Comparison of ENCODE assay signal across 14 cellular contexts in the genomic region with DNA sequence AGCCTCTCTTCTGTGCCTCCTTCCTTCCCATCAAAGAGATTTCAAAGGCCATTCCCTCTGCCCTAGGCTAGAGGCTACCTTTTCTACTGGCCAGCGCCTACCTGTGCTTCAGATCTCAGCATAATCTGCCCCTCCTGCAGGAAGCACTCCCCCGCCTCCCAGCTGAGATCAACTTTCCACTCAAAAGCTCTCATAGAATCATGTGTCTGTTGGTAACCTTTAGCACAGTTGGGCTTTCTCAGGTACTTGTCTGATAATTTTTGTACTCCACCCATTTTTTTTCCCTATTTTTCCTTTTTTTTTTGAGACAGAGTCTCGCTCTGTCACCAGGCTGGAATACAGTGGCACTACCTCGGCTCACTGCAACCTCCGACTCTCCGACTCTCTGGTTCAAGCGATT.
"Had no signal": no experiment of that assay in that cellular context is flagged by ENCODE, and none has a peak within 500 bp of the region (broad histone marks: within the 10 kb centered on the region; RNA-seq: fewer than 3 reads in every experiment).

No MANE protein-coding gene starts in this region.

- H3K27ac ChIP-seq: colonic mucosa, heart left ventricle, neutrophil, tibial nerve had no signal

- ATAC-seq: activated CD8-positive, alpha-beta T cell treated with anti-CD3 and anti-CD28 coated beads for 36 hours; activated T-cell treated with anti-CD3 and anti-CD28 coated beads, Interleukin-2, amount 50 U/mL, for 4 hours; left lobe of liver; naive thymus-derived CD8-positive, alpha-beta T cell had no signal

- H3K36me3 ChIP-seq: colonic mucosa, heart left ventricle, neutrophil, tibial nerve had no signal

- H3K9me3 ChIP-seq: colonic mucosa, heart left ventricle, neutrophil, tibial nerve had no signal

- H3K27me3 ChIP-seq: colonic mucosa, neutrophil, tibial nerve had no signal

- H3K4me1 ChIP-seq: colonic mucosa, tibial nerve had no signal

- DNase-seq: activated CD4-positive, alpha-beta T cell treated with anti-CD3 and anti-CD28 coated beads for 4 hours; activated CD8-positive, alpha-beta T cell treated with anti-CD3 and anti-CD28 coated beads for 36 hours; activated effector memory CD4-positive, alpha-beta T cell treated with anti-CD3 and anti-CD28 coated beads, Interleukin-2, amount 50 U/mL, for 16 hours; activated T-cell treated with anti-CD3 and anti-CD28 coated beads, Interleukin-2, amount 50 U/mL, for 4 hours; amniotic stem cell; central memory CD4-positive, alpha-beta T cell; colonic mucosa; heart left ventricle; naive thymus-derived CD8-positive, alpha-beta T cell; stimulated activated CD4-positive, alpha-beta T cell treated with anti-CD3 and anti-CD28 coated beads, Interleukin-12 subunit alpha, Interleukin-12 subunit beta, amount 100 ng/mL, for 4 hours; stimulated activated CD4-positive, alpha-beta T cell treated with anti-CD3 and anti-CD28 coated beads, Interleukin-2, amount 100 ng/mL, for 24 hours had no signal

- H3K4me3 ChIP-seq: colonic mucosa, heart left ventricle, tibial nerve had no signal
